ENCODE assay signal across 7 cellular contexts in genomic region chr1:19468397-19468956, GRCh38. TPM values are rescaled to one million over a fixed set of nuclear protein-coding genes. Genes with fewer than 3 reads are reported as not detected.
DNase-seq lines count a peak whose midpoint lies in the region; ATAC-seq and TF ChIP-seq lines count a peak whose summit lies in the region.

No MANE protein-coding gene starts in this region.

- H3K27ac ChIP-seq in heart right ventricle = peak overlapping the region in 9 of 10 donors; percentile 19 to 86 (median 64)

- H3K9ac ChIP-seq in Loucy (ENCODE audit: low read depth, low read length, poor library complexity, severe bottlenecking) = no peak overlapping the region

- 67% methylated on average over 15 of the region's 15 CpGs for WGBS in heart right ventricle, 2 donors

- 0 out of 2 replicates have a peak, but pooled peaks cover 2% of the 10 kb centered on the region for H3F3A ChIP-seq in Loucy (ENCODE audit: low read depth)

- peak; percentile 43 for DNase-seq in activated T-cell treated with anti-CD3 and anti-CD28 coated beads for 48 hours (ENCODE audit: low read depth)
- DNase-seq in heart right ventricle = peak; percentile 38 to 45
- peak; percentile 66 to 69 for DNase-seq in stimulated activated CD4-positive, alpha-beta T cell treated with anti-CD3 and anti-CD28 coated beads, Interleukin-2, amount 100 ng/mL, for 24 hours
- DNase-seq in GM13977 (ENCODE audit: low spot score) = no peak
- no peak for DNase-seq in T1000 (lab: John Stamatoyannopoulos, UW)

- H3K27me3 ChIP-seq in Loucy (ENCODE audit: insufficient read depth, low read length, poor library complexity, severe bottlenecking) (no peaks in the 10 kb centered on the region), heart right ventricle (no peaks in the 10 kb centered on the region)

- no peaks in the 10 kb centered on the region for H3K9me3 ChIP-seq in Loucy (ENCODE audit: insufficient read depth, low read depth, low read length)
- no peaks in the 10 kb centered on the region for H3K9me3 ChIP-seq in heart right ventricle

- TF ChIP-seq CTCF in Loucy (conservative IDR thresholded peaks at IDR 0.05; ENCODE audit: low read length) (no peak), heart right ventricle (IDR thresholded peaks at IDR 0.05) (no peak), GM13977 (IDR thresholded peaks at IDR 0.05; ENCODE audit: extremely low read depth, insufficient read depth, missing control alignments) (no peak)

- H2AFZ ChIP-seq in Loucy (ENCODE audit: low read length) = no peak overlapping the region

- H3K79me2 ChIP-seq in Loucy (ENCODE audit: insufficient read depth, low read length) = peaks cover 100% of the 10 kb centered on the region

- H3K4me3 ChIP-seq in Loucy (ENCODE audit: low read length, poor library complexity, severe bottlenecking) (peak overlapping the region; percentile 44), heart right ventricle (peak overlapping the region in 1 of 10 donors; percentile 17)

- intact Hi-C loops in heart right ventricle (cut with DNase I) = no loop called here

- H3K9me2 ChIP-seq in Loucy (replicated peaks; ENCODE audit: low read depth, low read length) = no peaks in the 10 kb centered on the region

- peaks cover 54% of the 10 kb centered on the region for H3K4me1 ChIP-seq in Loucy (ENCODE audit: insufficient read depth, low read length, poor library complexity, severe bottlenecking)
- peaks cover 11 to 100% (median 66%) of the 10 kb centered on the region in 9 donors for H3K4me1 ChIP-seq in heart right ventricle

- peak overlapping the region; percentile 74 for H3K4me2 ChIP-seq in Loucy (ENCODE audit: low read depth, low read length, poor library complexity, severe bottlenecking)

- H4K20me1 ChIP-seq in Loucy (ENCODE audit: insufficient read depth, low read length, poor library complexity, severe bottlenecking) = peaks cover 77% of the 10 kb centered on the region

- peak; percentile 58 for ATAC-seq in GM21390 (IDR thresholded peaks at IDR 0.05; ENCODE audit: unreplicated experiment)
- peak; percentile 39 to 64 (median 53) for ATAC-seq in heart right ventricle

- peaks cover 25% of the 10 kb centered on the region; the same call in 1 of the 2 replicates for H3K36me3 ChIP-seq in Loucy (ENCODE audit: insufficient read depth, low read length)
- H3K36me3 ChIP-seq in heart right ventricle = peaks cover 0 to 54% (median 0%) of the 10 kb centered on the region in 9 donors

- in situ Hi-C loops in GM13977 (cut with MboI; ENCODE audit: low pct_unique_long_range_greater_than_20kb, low sequenced_read_pairs, unreplicated experiment) = no loop called here

RNA-seq across cellular contexts. Expression of gene CAPZB, which starts 16.9 kb away (rescaled TPM):
- 100 to 1,000 TPM; 207 to 307 (median 228) TPM for total RNA-seq in heart right ventricle
- polyA plus RNA-seq in heart right ventricle = 100 to 1,000 TPM; 158 to 236 TPM

Comparison
In these comparisons a context has a peak if more than half of its experiments do, and no peak if none do; other contexts are left out.
1. DNase-seq: peak in activated T-cell treated with anti-CD3 and anti-CD28 coated beads for 48 hours (single experiment), heart right ventricle (2 of 2) and stimulated activated CD4-positive, alpha-beta T cell treated with anti-CD3 and anti-CD28 coated beads, Interleukin-2, amount 100 ng/mL, for 24 hours (2 of 2); none in GM13977 (single experiment) and T1000 (single experiment).